Comparison of ENCODE assay signal across 5 cellular contexts in genomic region chr4:4257705-4258104, GRCh38. TPM values are rescaled to one million over a fixed set of nuclear protein-coding genes. Genes with fewer than 3 reads are reported as not detected.
"Had no signal": no experiment of that assay in that cellular context is flagged by ENCODE, and none has a peak within 500 bp of the region (broad histone marks: within the 10 kb centered on the region; RNA-seq: fewer than 3 reads in every experiment).

No MANE protein-coding gene starts in this region.

RNA-seq across cellular contexts. Expression of gene OTOP1, which starts 31.0 kb away (rescaled TPM):
- total RNA-seq: HepG2, HT-29, HT1080, IMR-90 had no signal
- polyA plus RNA-seq: HepG2, IgD-negative memory B cell, IMR-90 had no signal
